In the genomic region with DNA sequence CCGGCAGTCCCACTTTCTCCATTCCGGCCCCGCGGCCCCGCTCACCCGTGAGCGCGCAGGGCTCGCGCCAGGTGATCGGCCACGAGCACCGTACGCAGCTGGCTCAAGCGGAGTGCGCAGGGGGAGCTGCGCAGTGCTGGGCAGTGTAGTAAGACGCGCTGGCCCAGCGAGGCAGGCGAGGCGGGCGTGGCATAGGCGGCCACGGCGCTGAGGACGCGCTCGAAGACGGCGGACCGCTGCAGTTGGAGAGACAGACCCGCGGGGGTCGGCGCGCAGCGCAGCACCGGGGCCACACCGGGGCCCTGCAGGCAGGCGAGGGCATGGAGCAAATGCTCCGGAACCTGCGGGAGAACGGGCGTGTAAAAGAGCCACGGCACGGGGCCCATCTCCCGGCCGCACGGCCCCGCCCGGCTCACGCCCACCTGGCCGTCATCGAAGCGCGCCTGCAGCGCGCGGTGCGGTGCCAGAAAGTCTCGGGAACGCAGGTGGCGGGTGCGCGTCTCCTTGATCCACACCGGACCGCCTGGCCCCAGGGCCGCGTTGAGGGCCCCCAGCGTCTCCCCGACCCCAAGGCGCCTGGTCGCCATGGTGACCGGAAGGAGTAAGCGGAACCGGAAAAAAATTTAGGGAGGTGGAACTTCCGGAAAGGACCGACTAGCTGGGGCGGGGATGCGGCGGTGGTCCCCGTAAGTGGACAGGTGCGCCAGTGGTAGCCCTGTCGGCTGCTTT, we compare ENCODE assay signal across 8 cellular contexts. TPM values are rescaled to one million over a fixed set of nuclear protein-coding genes. Genes with fewer than 3 reads are reported as not detected.
DNase-seq lines count a peak whose midpoint lies in the region; TF ChIP-seq lines count a peak whose summit lies in the region.

A gene with protein sequence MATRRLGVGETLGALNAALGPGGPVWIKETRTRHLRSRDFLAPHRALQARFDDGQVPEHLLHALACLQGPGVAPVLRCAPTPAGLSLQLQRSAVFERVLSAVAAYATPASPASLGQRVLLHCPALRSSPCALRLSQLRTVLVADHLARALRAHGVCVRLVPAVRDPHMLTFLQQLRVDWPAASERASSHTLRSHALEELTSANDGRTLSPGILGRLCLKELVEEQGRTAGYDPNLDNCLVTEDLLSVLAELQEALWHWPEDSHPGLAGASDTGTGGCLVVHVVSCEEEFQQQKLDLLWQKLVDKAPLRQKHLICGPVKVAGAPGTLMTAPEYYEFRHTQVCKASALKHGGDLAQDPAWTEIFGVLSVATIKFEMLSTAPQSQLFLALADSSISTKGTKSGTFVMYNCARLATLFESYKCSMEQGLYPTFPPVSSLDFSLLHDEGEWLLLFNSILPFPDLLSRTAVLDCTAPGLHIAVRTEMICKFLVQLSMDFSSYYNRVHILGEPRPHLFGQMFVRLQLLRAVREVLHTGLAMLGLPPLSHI (minus strand): TSS at position 603 of the 729 bp plus-strand sequence. CDS start 16 bp downstream, at position 587.

- H3K4me3 Mint-ChIP-seq in H9: peak within 1 kb of the TSS; percentile 91 to 95

- H3K9ac ChIP-seq in H9 (ENCODE audit: extremely low read depth, insufficient read length, low read length) (peak within 1 kb of the TSS; percentile 17), endocrine pancreas (ENCODE audit: control insufficient read depth, insufficient read depth, low read length) (peak within 1 kb of the TSS; percentile 75)

- H3K23me2 ChIP-seq in H9 (ENCODE audit: insufficient read length, low read depth, low read length, poor library complexity, severe bottlenecking): peaks cover 22% of the 10 kb centered on the region

- H4K8ac ChIP-seq in H9 (replicated peaks; ENCODE audit: insufficient read length, low read depth, low read length): no peak within 1 kb of the TSS

- H3K27ac ChIP-seq in H9 (ENCODE audit: insufficient read length, low read depth, low read length): no peak within 1 kb of the TSS

- TF ChIP-seq CTCF in AG10803 (conservative IDR thresholded peaks at IDR 0.05; ENCODE audit: low read length) (no peak), H9 (conservative IDR thresholded peaks at IDR 0.05) (peak; percentile 13; the same call in 1 of the 3 replicates)

- H2BK20ac ChIP-seq in H9 (ENCODE audit: low read depth, low read length, poor library complexity, severe bottlenecking): no peak within 1 kb of the TSS

- H3K4me1 Mint-ChIP-seq in H9: peaks cover 25% of the 10 kb centered on the region in 2 experiments

- peaks cover 17 to 43% (median 37%) of the 10 kb centered on the region in 3 experiments for H3K36me3 Mint-ChIP-seq in H9 (ENCODE audit: insufficient read depth in 1 of 3, low read depth in 3 of 3)

- H2BK15ac ChIP-seq in H9 (ENCODE audit: low read depth, low read length): no peak within 1 kb of the TSS

- H3K23ac ChIP-seq in H9 (ENCODE audit: insufficient read length, low read depth, low read length): no peak within 1 kb of the TSS

- H3K18ac ChIP-seq in H9 (ENCODE audit: insufficient read length, low read depth, low read length): no peak within 1 kb of the TSS

- H3K27me3 ChIP-seq in H9 (ENCODE audit: insufficient read depth, low read length): no peaks in the 10 kb centered on the region
- no peaks in the 10 kb centered on the region for H3K27me3 ChIP-seq in endocrine pancreas (ENCODE audit: control insufficient read depth, insufficient read depth, low read length)

- no peak within 1 kb of the TSS for H2AK5ac ChIP-seq in H9 (ENCODE audit: insufficient read length, low read length)

- H3K27ac Mint-ChIP-seq in H9: peak within 1 kb of the TSS; percentile 38 to 87 (median 49); a peak in 6 of 7 replicates

- peak within 1 kb of the TSS; percentile 37 for H3K4me2 ChIP-seq in H9 (ENCODE audit: insufficient read depth, insufficient read length, low read length)

- peak within 1 kb of the TSS; percentile 77 for H3K4me3 ChIP-seq in AG10803 (ENCODE audit: low read length)
- H3K4me3 ChIP-seq in endocrine pancreas (ENCODE audit: control insufficient read depth, insufficient read depth, low read length): no peak within 1 kb of the TSS

- no peak within 1 kb of the TSS for H3K4ac ChIP-seq in H9 (ENCODE audit: low read depth, low read length)

- peaks cover 2% of the 10 kb centered on the region for H4K20me1 ChIP-seq in H9 (ENCODE audit: control insufficient read depth, insufficient read depth, insufficient read length)

- no CpG with 5 or more reads among the region's 85 CpGs for WGBS in H9 (ENCODE audit: extremely low coverage, insufficient read length, low lambda C conversion rate)

- H3K79me1 ChIP-seq in H9 (ENCODE audit: insufficient read depth, low read depth, low read length, poor library complexity, severe bottlenecking): no peaks in the 10 kb centered on the region

- H3K4me1 ChIP-seq in H9 (ENCODE audit: insufficient read depth, low read length): no peaks in the 10 kb centered on the region
- no peaks in the 10 kb centered on the region for H3K4me1 ChIP-seq in endocrine pancreas (ENCODE audit: control insufficient read depth, insufficient read depth, low read length)

- H2AFZ ChIP-seq in H9 (ENCODE audit: low read length): no peak within 1 kb of the TSS

- H3K9me3 Mint-ChIP-seq in H9: no peaks in the 10 kb centered on the region

- no peak within 1 kb of the TSS for H2BK120ac ChIP-seq in H9 (ENCODE audit: low read depth, low read length, poor library complexity, severe bottlenecking)

- peaks cover 5% of the 10 kb centered on the region for H3K36me3 ChIP-seq in endocrine pancreas (ENCODE audit: control insufficient read depth, insufficient read depth, low read length)

- H4K91ac ChIP-seq in H9 (ENCODE audit: insufficient read length, low read depth, low read length): no peak within 1 kb of the TSS

- H4K5ac ChIP-seq in H9 (ENCODE audit: insufficient read length, low read depth, low read length): no peak within 1 kb of the TSS

- H3K56ac ChIP-seq in H9 (ENCODE audit: insufficient read length, low read depth, low read length): no peak within 1 kb of the TSS

- H3T11ph ChIP-seq in H9 (ENCODE audit: low read length): no peak within 1 kb of the TSS

- H3K79me2 ChIP-seq in H9 (ENCODE audit: insufficient read depth, low read length): no peaks in the 10 kb centered on the region

- no peak within 1 kb of the TSS for H2BK5ac ChIP-seq in H9 (ENCODE audit: insufficient read length, low read length)

- DNase-seq in AG10803 (ENCODE audit: low read depth) (peak; percentile 47), H9 (peak; percentile 86), NOMO-1 treated with dmso at 0.1 percent for 144 hours (lab: John Stamatoyannopoulos, UW; ENCODE audit: unreplicated experiment) (peak; percentile 83), medulla oblongata (ENCODE audit: extremely low spot score) (peak; percentile 81), cortex of kidney (lab: John Stamatoyannopoulos, UW) (no peak)
- DNase-seq in activated CD8-positive, alpha-beta memory T cell treated with anti-CD3 and anti-CD28 coated beads for 48 hours (ENCODE audit: low read depth in 2 of 3, low spot score in 2 of 3): peak in 2 of 3 experiments; percentile 43 to 54
- DNase-seq in stimulated activated CD8-positive, alpha-beta memory T cell treated with anti-CD3 and anti-CD28 coated beads, Interleukin-7, amount 100 ng/mL, for 4 hours (ENCODE audit: low read depth in 2 of 2): peak; percentile 31 to 48

- no peaks in the 10 kb centered on the region for H3K9me3 ChIP-seq in H9 (ENCODE audit: control insufficient read depth, low read depth, low read length)
- no peaks in the 10 kb centered on the region for H3K9me3 ChIP-seq in endocrine pancreas (ENCODE audit: control insufficient read depth, low read length)

- H3K14ac ChIP-seq in H9 (ENCODE audit: insufficient read depth, low read length): no peak within 1 kb of the TSS

- no peaks in the 10 kb centered on the region for H3K27me3 Mint-ChIP-seq in H9 (ENCODE audit: low read depth)

- H2BK12ac ChIP-seq in H9 (ENCODE audit: insufficient read length, low read depth, low read length): no peak within 1 kb of the TSS

RNA-seq across cellular contexts. Expression of the gene that starts here (rescaled TPM):
- total RNA-seq in H9 (2021): 27.1 and 32.3 TPM in 2 replicates
